In genomic region chr16:2429771-2430663, GRCh38 we compare ENCODE assay signal across 8 cellular contexts. TPM values are rescaled to one million over a fixed set of nuclear protein-coding genes. Genes with fewer than 3 reads are reported as not detected.
DNase-seq lines count a peak whose midpoint lies in the region; ATAC-seq, FAIRE-seq and TF ChIP-seq lines count a peak whose summit lies in the region.

No MANE protein-coding gene starts in this region.

- CTCF ChIA-PET in Calu3 (lab: Charles Lee), result interaction anchor here (0.6 to 2.0 kb wide), 3 partner anchors 20 to 235 kb away, joined by 3 to 12 read pairs (median 5); no protein-coding TSS in a partner anchor

- peaks cover 52% of the 10 kb centered on the region for H3K36me3 Mint-ChIP-seq in Calu3 (ENCODE audit: insufficient read depth, unreplicated experiment)

- H3K27me3 ChIP-seq in brain microvascular endothelial cell (replicated peaks), result no peaks in the 10 kb centered on the region

- TF ChIP-seq CTCF in Calu3 (IDR thresholded peaks at IDR 0.05; ENCODE audit: unreplicated experiment), result no peak
- peak; percentile 37 for TF ChIP-seq CTCF in brain microvascular endothelial cell (IDR thresholded peaks at IDR 0.05; ENCODE audit: low read depth, low read length, missing control alignments)
- no peak for TF ChIP-seq CTCF in kidney (IDR thresholded peaks at IDR 0.05; ENCODE audit: borderline replicate concordance, extremely low read depth, insufficient read depth)

- H3K27ac Mint-ChIP-seq in Calu3 (ENCODE audit: unreplicated experiment), result peak overlapping the region; percentile 22
- H3K27ac Mint-ChIP-seq in stimulated activated naive CD8-positive, alpha-beta T cell treated with anti-CD3 and anti-CD28 coated beads, Interleukin-15, amount 100 ng/mL, for 72 hours, result peak overlapping the region; percentile 79

- FAIRE-seq in kidney (lab: Jason Lieb, UNC), result no peak

- H3K36me3 ChIP-seq in brain microvascular endothelial cell (replicated peaks) (peaks cover 7% of the 10 kb centered on the region), kidney (ENCODE audit: control insufficient read depth in 1 of 2, insufficient read depth in 2 of 2, low read length in 2 of 2) (peaks cover 0 to 3% of the 10 kb centered on the region in 2 donors)

- no peaks in the 10 kb centered on the region for H3K9me3 Mint-ChIP-seq in Calu3 (ENCODE audit: low read depth, unreplicated experiment)
- no peaks in the 10 kb centered on the region for H3K9me3 Mint-ChIP-seq in stimulated activated naive CD8-positive, alpha-beta T cell treated with anti-CD3 and anti-CD28 coated beads, Interleukin-15, amount 100 ng/mL, for 72 hours

- H3K9ac ChIP-seq in kidney (ENCODE audit: low read length in 2 of 2), result peak overlapping the region; percentile 60 to 61

- peaks cover 33% of the 10 kb centered on the region for H3K4me1 Mint-ChIP-seq in Calu3 (ENCODE audit: low read depth, unreplicated experiment)
- peaks cover 32% of the 10 kb centered on the region for H3K4me1 Mint-ChIP-seq in stimulated activated naive CD8-positive, alpha-beta T cell treated with anti-CD3 and anti-CD28 coated beads, Interleukin-15, amount 100 ng/mL, for 72 hours

- H3K27me3 Mint-ChIP-seq in Calu3 (ENCODE audit: unreplicated experiment), result no peaks in the 10 kb centered on the region
- peaks cover 7% of the 10 kb centered on the region for H3K27me3 Mint-ChIP-seq in stimulated activated naive CD8-positive, alpha-beta T cell treated with anti-CD3 and anti-CD28 coated beads, Interleukin-15, amount 100 ng/mL, for 72 hours

- in situ Hi-C loops in brain microvascular endothelial cell (cut with HindIII; ENCODE audit: low pct_ligation_motif_present, low sequenced_read_pairs), result no loop called here

- intact Hi-C loops in Calu3 (cut with micrococcal nuclease; ENCODE audit: unreplicated experiment) (loop anchor here (10.0 kb wide), 1 partner anchor 75 kb away; no protein-coding TSS in a partner anchor), kidney (cut with DNase I) (no loop called here)

- peaks cover 9 to 14% of the 10 kb centered on the region in 2 donors for H3K4me1 ChIP-seq in kidney (ENCODE audit: control insufficient read depth in 1 of 2, insufficient read depth in 1 of 2, low read depth in 1 of 2, low read length in 2 of 2)

- peak overlapping the region; percentile 79 for H3K4me3 Mint-ChIP-seq in Calu3 (ENCODE audit: low read depth, unreplicated experiment)
- peak overlapping the region; percentile 97 to 98 for H3K4me3 Mint-ChIP-seq in stimulated activated naive CD8-positive, alpha-beta T cell treated with anti-CD3 and anti-CD28 coated beads, Interleukin-15, amount 100 ng/mL, for 72 hours

- H3K4me3 ChIP-seq in brain microvascular endothelial cell (ENCODE audit: low read depth, low read length), result peak overlapping the region; percentile 76
- peak overlapping the region; percentile 56 to 58 for H3K4me3 ChIP-seq in kidney (ENCODE audit: low read length in 2 of 2)

- H3K27ac ChIP-seq in brain microvascular endothelial cell (no peak overlapping the region), kidney (ENCODE audit: low read depth in 2 of 2, low read length in 2 of 2) (no peak overlapping the region)

- ATAC-seq in GM21528 (IDR thresholded peaks at IDR 0.05; ENCODE audit: low FRiP score, unreplicated experiment) (peak; percentile 9), HG02852 (IDR thresholded peaks at IDR 0.05; ENCODE audit: unreplicated experiment) (no peak)
- ATAC-seq in stimulated activated naive CD8-positive, alpha-beta T cell treated with anti-CD3 and anti-CD28 coated beads, Interleukin-15, amount 100 ng/mL, for 72 hours, result no peak

- H3K9me3 ChIP-seq in kidney (ENCODE audit: control insufficient read depth in 1 of 2, low read length in 2 of 2), result no peaks in the 10 kb centered on the region

- no TSS peak for BruUV-seq in Calu3 (replicated peaks; lab: Mats Ljungman, UMichigan)

- DNase-seq in Calu3, result peak; percentile 44
- peak; percentile 18 for DNase-seq in NCI-H526 treated with DMSO at 0.1 percent for 48 hours (lab: John Stamatoyannopoulos, UW)
- DNase-seq in brain microvascular endothelial cell, result no peak
- DNase-seq in kidney, result no peak
- DNase-seq in stimulated activated naive CD8-positive, alpha-beta T cell treated with anti-CD3 and anti-CD28 coated beads, Interleukin-15, amount 100 ng/mL, for 72 hours, result no peak
- DNase-seq in stimulated activated CD4-positive, alpha-beta T cell treated with anti-CD3 and anti-CD28 coated beads, Interleukin-2, amount 100 ng/mL, for 24 hours, result no peak

RNA-seq across cellular contexts. Expression of gene CCNF, which starts 0.8 kb away (rescaled TPM):
- total RNA-seq in Calu3 (2022), result 47.9 and 54.5 TPM in 2 replicates
- 2.9 TPM for total RNA-seq in kidney
- polyA plus RNA-seq in kidney (ENCODE audit: insufficient read depth, low read depth, low replicate concordance), result 0.77 TPM

RNA-seq across cellular contexts. Expression of gene TEDC2, which starts 29.9 kb away (rescaled TPM):
- total RNA-seq in Calu3 (2022), result 28.2 and 30.5 TPM in 2 replicates
- total RNA-seq in kidney, result 1.4 TPM
- polyA plus RNA-seq in kidney (ENCODE audit: insufficient read depth, low read depth, low replicate concordance), result 1.7 TPM

RNA-seq across cellular contexts. Expression of gene NTN3, which starts 41.1 kb away (rescaled TPM):
- total RNA-seq in Calu3 (2022) (not detected in 2 replicates), kidney (0.28 TPM)
- not detected for polyA plus RNA-seq in kidney (ENCODE audit: insufficient read depth, low read depth, low replicate concordance)

RNA-seq across cellular contexts. Expression of gene TBC1D24, which starts 44.9 kb away (rescaled TPM):
- total RNA-seq in Calu3 (2022), result 31.3 and 33.3 TPM in 2 replicates
- total RNA-seq in kidney, result 25.7 TPM
- polyA plus RNA-seq in kidney (ENCODE audit: insufficient read depth, low read depth, low replicate concordance), result 23.9 TPM

Comparison
In these comparisons a context has a peak if more than half of its experiments do, and no peak if none do; other contexts are left out.
1. DNase-seq: peak in Calu3 (single experiment) and NCI-H526 treated with DMSO at 0.1 percent for 48 hours (single experiment); none in brain microvascular endothelial cell (single experiment), kidney (single experiment), stimulated activated naive CD8-positive, alpha-beta T cell treated with anti-CD3 and anti-CD28 coated beads, Interleukin-15, amount 100 ng/mL, for 72 hours (0 of 2) and stimulated activated CD4-positive, alpha-beta T cell treated with anti-CD3 and anti-CD28 coated beads, Interleukin-2, amount 100 ng/mL, for 24 hours (0 of 2).
2. RNA of gene CCNF, which starts 0.8 kb away (total RNA-seq): 47.9 to 54.5 TPM in Calu3; 2.9 TPM in kidney (single experiment); every median in the first group is over 10 times any median in the second.
3. RNA of gene TEDC2, which starts 29.9 kb away (total RNA-seq): 28.2 to 30.5 TPM in Calu3; 1.4 TPM in kidney (single experiment); every median in the first group is over 10 times any median in the second.